In the genomic region with DNA sequence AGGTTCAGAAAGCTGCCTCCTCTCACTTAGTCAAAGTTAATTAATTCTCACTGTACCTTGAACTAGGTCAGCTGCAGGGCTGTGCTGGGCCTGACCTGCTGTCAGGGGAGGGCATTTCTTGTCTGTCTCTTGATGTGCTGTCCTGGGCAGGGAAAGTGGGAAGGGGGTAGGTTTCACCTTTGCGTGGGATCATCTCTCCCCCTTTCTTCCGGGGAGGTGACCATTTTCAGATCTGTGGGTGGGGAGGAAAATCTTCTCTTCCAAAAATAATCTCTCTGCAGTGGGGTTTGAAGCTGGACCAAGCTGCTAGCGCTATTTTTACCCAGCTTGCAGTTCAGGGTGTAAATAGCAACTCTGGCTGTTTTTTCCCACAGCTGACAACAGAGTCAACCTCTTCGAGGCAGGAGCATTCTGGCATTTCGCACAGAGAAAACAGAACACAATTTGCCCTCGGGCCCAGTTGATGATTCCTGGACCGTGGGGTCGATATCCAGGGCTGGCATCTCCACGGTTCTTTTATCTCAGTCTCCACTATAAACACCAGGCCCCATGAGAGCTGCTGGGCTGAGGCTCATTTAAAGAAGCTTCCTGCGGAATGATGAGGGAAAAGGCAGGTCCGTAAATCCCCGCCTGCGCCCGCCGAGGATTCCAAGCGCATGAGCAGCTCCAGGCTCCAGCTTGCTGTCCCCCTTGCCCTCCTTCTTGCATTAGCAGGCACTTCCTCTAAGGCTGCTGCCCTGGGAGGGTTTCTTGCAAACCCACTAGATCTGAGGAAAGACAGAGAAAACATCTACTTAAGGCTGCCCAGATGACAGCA, we compare ENCODE assay signal across 11 cellular contexts.
DNase-seq lines count a peak whose midpoint lies in the region; ATAC-seq and TF ChIP-seq lines count a peak whose summit lies in the region.
"Had no signal": no experiment of that assay in that cellular context is flagged by ENCODE, and none has a peak within 500 bp of the region (broad histone marks: within the 10 kb centered on the region; RNA-seq: fewer than 3 reads in every experiment).

No MANE protein-coding gene starts in this region.

- CTCF ChIA-PET in activated CD8-positive, alpha-beta memory T cell treated with anti-CD3 and anti-CD28 coated beads, Interleukin-2, amount 10 ng/mL, durations not matched to agents 7 days and 5 days (lab: Charles Lee): interaction anchor here (0.6 to 2.8 kb wide), 7 partner anchors 10 to 540 kb away, joined by 3 to 11 read pairs (median 3); partner anchors contain the start of gene RNFT1
- CTCF ChIA-PET in naive thymus-derived CD4-positive, alpha-beta T cell (lab: Charles Lee): interaction anchor here (1.0 to 2.6 kb wide), 3 partner anchors 12 to 115 kb away, joined by 3 to 8 read pairs (median 7); no protein-coding TSS in a partner anchor

- H3K4me1 Mint-ChIP-seq in activated CD8-positive, alpha-beta memory T cell treated with anti-CD3 and anti-CD28 coated beads, Interleukin-2, amount 10 ng/mL, durations not matched to agents 7 days and 5 days: peaks cover 33% of the 10 kb centered on the region
- peaks cover 64% of the 10 kb centered on the region for H3K4me1 Mint-ChIP-seq in nephron progenitor cell
- peaks cover 0 to 15% (median 7%) of the 10 kb centered on the region in 7 donors for H3K4me1 Mint-ChIP-seq in naive thymus-derived CD4-positive, alpha-beta T cell

- H3K4me3 ChIP-seq in fibroblast of the aortic adventitia (ENCODE audit: low read depth, low read length) (no peak overlapping the region), uterus (no peak overlapping the region)
- no peak overlapping the region for H3K4me3 ChIP-seq in naive thymus-derived CD4-positive, alpha-beta T cell (ENCODE audit: low read length)

- H3K27ac Mint-ChIP-seq in activated CD8-positive, alpha-beta memory T cell treated with anti-CD3 and anti-CD28 coated beads, Interleukin-2, amount 10 ng/mL, durations not matched to agents 7 days and 5 days: peak overlapping the region; percentile 13
- peak overlapping the region; percentile 97 for H3K27ac Mint-ChIP-seq in nephron progenitor cell
- peak overlapping the region in 1 of 9 donors; percentile 33 for H3K27ac Mint-ChIP-seq in naive thymus-derived CD4-positive, alpha-beta T cell
- H3K27ac Mint-ChIP-seq: activated naive CD4-positive, alpha-beta T cell treated with anti-CD3 and anti-CD28 coated beads for 36 hours; T-helper 1 cell treated with Interleukin-12 subunit alpha and Interleukin-12 subunit beta and Interleukin-4 antibody, amounts not matched to agents 30 μg/mL and 1 μg/mL, for 36 hours had no signal

- no peaks in the 10 kb centered on the region for H3K27me3 Mint-ChIP-seq in activated CD8-positive, alpha-beta memory T cell treated with anti-CD3 and anti-CD28 coated beads, Interleukin-2, amount 10 ng/mL, durations not matched to agents 7 days and 5 days
- no peaks in the 10 kb centered on the region for H3K27me3 Mint-ChIP-seq in nephron progenitor cell (ENCODE audit: low read depth, poor library complexity)
- H3K27me3 Mint-ChIP-seq in naive thymus-derived CD4-positive, alpha-beta T cell: no peaks in the 10 kb centered on the region

- no peaks in the 10 kb centered on the region for H3K36me3 Mint-ChIP-seq in activated CD8-positive, alpha-beta memory T cell treated with anti-CD3 and anti-CD28 coated beads, Interleukin-2, amount 10 ng/mL, durations not matched to agents 7 days and 5 days
- no peaks in the 10 kb centered on the region for H3K36me3 Mint-ChIP-seq in nephron progenitor cell (ENCODE audit: low read depth)
- no peaks in the 10 kb centered on the region for H3K36me3 Mint-ChIP-seq in naive thymus-derived CD4-positive, alpha-beta T cell

- H3K36me3 ChIP-seq in uterus: no peaks in the 10 kb centered on the region
- H3K36me3 ChIP-seq in naive thymus-derived CD4-positive, alpha-beta T cell (ENCODE audit: control insufficient read depth in 2 of 3, insufficient read depth in 3 of 3, low read length in 3 of 3): no peaks in the 10 kb centered on the region

- DNase-seq in activated CD8-positive, alpha-beta memory T cell treated with anti-CD3 and anti-CD28 coated beads, Interleukin-2, amount 10 ng/mL, durations not matched to agents 7 days and 5 days: no peak
- no peak for DNase-seq in activated CD8-positive, alpha-beta memory T cell treated with anti-CD3 and anti-CD28 coated beads, Interleukin-2, amount 50 U/mL, for 48 hours
- peak; percentile 69 for DNase-seq in fibroblast of the aortic adventitia (ENCODE audit: low read depth)
- peak; percentile 25 for DNase-seq in nephron progenitor cell
- peak; percentile 56 to 76 for DNase-seq in uterus
- DNase-seq in NCI-H226: no peak
- DNase-seq in naive thymus-derived CD4-positive, alpha-beta T cell: no peak
- DNase-seq: activated naive CD4-positive, alpha-beta T cell treated with anti-CD3 and anti-CD28 coated beads for 36 hours; NCI-H146 had no signal

- POLR2A ChIA-PET in naive thymus-derived CD4-positive, alpha-beta T cell (lab: Charles Lee): interaction anchor here (0.6 kb wide), 2 partner anchors 62 to 93 kb away, joined by 3 to 9 read pairs; no protein-coding TSS in a partner anchor

- ATAC-seq in activated CD8-positive, alpha-beta memory T cell treated with anti-CD3 and anti-CD28 coated beads, Interleukin-2, amount 10 ng/mL, durations not matched to agents 7 days and 5 days: no peak
- no peak for ATAC-seq in GM18519 (IDR thresholded peaks at IDR 0.05; ENCODE audit: low FRiP score, unreplicated experiment)
- ATAC-seq in naive thymus-derived CD4-positive, alpha-beta T cell: no peak

- no peak for TF ChIP-seq CTCF in fibroblast of the aortic adventitia (IDR thresholded peaks at IDR 0.05; ENCODE audit: insufficient read depth, low read length)
- TF ChIP-seq CTCF in nephron progenitor cell (IDR thresholded peaks at IDR 0.05): no peak
- TF ChIP-seq CTCF in uterus (IDR thresholded peaks at IDR 0.05): no peak

- TF ChIP-seq POLR2A in uterus (IDR thresholded peaks at IDR 0.05): peak in 1 of 2 donors; percentile 19

- no peaks in the 10 kb centered on the region for H3K27me3 ChIP-seq in uterus
- no peaks in the 10 kb centered on the region for H3K27me3 ChIP-seq in naive thymus-derived CD4-positive, alpha-beta T cell (ENCODE audit: control insufficient read depth in 2 of 2, insufficient read depth in 2 of 2, low read length in 2 of 2)

- H3K27ac ChIP-seq in uterus: peak overlapping the region; percentile 86 to 94
- no peak overlapping the region for H3K27ac ChIP-seq in naive thymus-derived CD4-positive, alpha-beta T cell (ENCODE audit: low read depth, low read length)

- no peak overlapping the region for H3K4me3 Mint-ChIP-seq in activated CD8-positive, alpha-beta memory T cell treated with anti-CD3 and anti-CD28 coated beads, Interleukin-2, amount 10 ng/mL, durations not matched to agents 7 days and 5 days
- H3K4me3 Mint-ChIP-seq in nephron progenitor cell: peak overlapping the region; percentile 24
- H3K4me3 Mint-ChIP-seq in naive thymus-derived CD4-positive, alpha-beta T cell: no peak overlapping the region
- H3K4me3 Mint-ChIP-seq: activated naive CD4-positive, alpha-beta T cell treated with anti-CD3 and anti-CD28 coated beads for 36 hours; T-helper 1 cell treated with Interleukin-12 subunit alpha and Interleukin-12 subunit beta and Interleukin-4 antibody, amounts not matched to agents 30 μg/mL and 1 μg/mL, for 36 hours had no signal

- peaks cover 21 to 22% of the 10 kb centered on the region in 2 donors for H3K4me1 ChIP-seq in uterus
- H3K4me1 ChIP-seq in naive thymus-derived CD4-positive, alpha-beta T cell (ENCODE audit: control insufficient read depth in 2 of 2, insufficient read depth in 2 of 2, low read length in 2 of 2): no peaks in the 10 kb centered on the region

- no peaks in the 10 kb centered on the region for H3K9me3 Mint-ChIP-seq in activated CD8-positive, alpha-beta memory T cell treated with anti-CD3 and anti-CD28 coated beads, Interleukin-2, amount 10 ng/mL, durations not matched to agents 7 days and 5 days (ENCODE audit: low read depth)
- no peaks in the 10 kb centered on the region for H3K9me3 Mint-ChIP-seq in nephron progenitor cell
- H3K9me3 Mint-ChIP-seq in naive thymus-derived CD4-positive, alpha-beta T cell: no peaks in the 10 kb centered on the region
- H3K9me3 Mint-ChIP-seq: activated naive CD4-positive, alpha-beta T cell treated with anti-CD3 and anti-CD28 coated beads for 36 hours; T-helper 1 cell treated with Interleukin-12 subunit alpha and Interleukin-12 subunit beta and Interleukin-4 antibody, amounts not matched to agents 30 μg/mL and 1 μg/mL, for 36 hours had no signal

- no peaks in the 10 kb centered on the region for H3K9me3 ChIP-seq in uterus
- H3K9me3 ChIP-seq in naive thymus-derived CD4-positive, alpha-beta T cell (ENCODE audit: control insufficient read depth in 2 of 3, low read length in 3 of 3): no peaks in the 10 kb centered on the region

- intact Hi-C loops in uterus (cut with DNase I; ENCODE audit: low total_unique reads): loop anchor here (5.0 kb wide), 1 partner anchor 93 kb away; the partner anchor contains the start of gene YPEL2
- intact Hi-C loops in naive thymus-derived CD4-positive, alpha-beta T cell (cut with micrococcal nuclease): loop anchor here in 1 of 2 donors (5.0 kb wide), 1 partner anchor 63 kb away; no protein-coding TSS in a partner anchor

Comparison
In these comparisons a context has a peak if more than half of its experiments do, and no peak if none do; other contexts are left out.
1. DNase-seq: peak in fibroblast of the aortic adventitia (single experiment), nephron progenitor cell (single experiment) and uterus (2 of 2); none in activated CD8-positive, alpha-beta memory T cell treated with anti-CD3 and anti-CD28 coated beads, Interleukin-2, amount 10 ng/mL, durations not matched to agents 7 days and 5 days (single experiment), activated CD8-positive, alpha-beta memory T cell treated with anti-CD3 and anti-CD28 coated beads, Interleukin-2, amount 50 U/mL, for 48 hours (single experiment), NCI-H226 (single experiment) and naive thymus-derived CD4-positive, alpha-beta T cell (0 of 9).